Comparison of ENCODE assay signal across 1 cellular context in the genomic region with DNA sequence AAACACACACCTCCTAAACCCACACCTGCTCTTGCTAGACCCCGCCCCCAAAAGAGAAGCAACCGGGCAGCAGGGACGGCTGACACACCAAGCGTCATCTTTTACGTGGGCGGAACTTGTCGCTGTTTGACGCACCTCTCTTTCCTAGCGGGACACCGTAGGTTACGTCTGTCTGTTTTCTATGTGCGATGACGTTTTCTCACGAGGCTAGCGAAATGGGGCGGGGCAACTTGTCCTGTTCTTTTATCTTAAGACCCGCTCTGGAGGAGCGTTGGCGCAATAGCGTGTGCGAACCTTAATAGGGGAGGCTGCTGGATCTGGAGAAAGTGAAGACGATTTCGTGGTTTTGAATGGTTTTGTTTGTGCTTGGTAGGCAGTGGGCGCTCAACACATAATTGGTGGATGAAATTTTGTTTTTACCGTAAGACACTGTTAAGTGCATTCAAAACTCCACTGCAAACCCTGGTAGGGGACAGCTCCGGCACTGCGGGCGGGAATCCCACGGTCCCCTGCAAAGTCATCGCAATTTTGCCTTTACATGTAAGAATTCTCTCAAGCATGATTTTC.
TF ChIP-seq lines count a peak whose summit lies in the region.

No MANE protein-coding gene starts in this region.

TF ChIP-seq in K562, 482 proteins besides CTCF, POLR2A, EP300 and RAD21 (continued from another document):
- TF ChIP-seq TBP (optimal IDR thresholded peaks at IDR 0.05; ENCODE audit: low read depth, low read length): peak; percentile 57
- TF ChIP-seq, protein P1, sequence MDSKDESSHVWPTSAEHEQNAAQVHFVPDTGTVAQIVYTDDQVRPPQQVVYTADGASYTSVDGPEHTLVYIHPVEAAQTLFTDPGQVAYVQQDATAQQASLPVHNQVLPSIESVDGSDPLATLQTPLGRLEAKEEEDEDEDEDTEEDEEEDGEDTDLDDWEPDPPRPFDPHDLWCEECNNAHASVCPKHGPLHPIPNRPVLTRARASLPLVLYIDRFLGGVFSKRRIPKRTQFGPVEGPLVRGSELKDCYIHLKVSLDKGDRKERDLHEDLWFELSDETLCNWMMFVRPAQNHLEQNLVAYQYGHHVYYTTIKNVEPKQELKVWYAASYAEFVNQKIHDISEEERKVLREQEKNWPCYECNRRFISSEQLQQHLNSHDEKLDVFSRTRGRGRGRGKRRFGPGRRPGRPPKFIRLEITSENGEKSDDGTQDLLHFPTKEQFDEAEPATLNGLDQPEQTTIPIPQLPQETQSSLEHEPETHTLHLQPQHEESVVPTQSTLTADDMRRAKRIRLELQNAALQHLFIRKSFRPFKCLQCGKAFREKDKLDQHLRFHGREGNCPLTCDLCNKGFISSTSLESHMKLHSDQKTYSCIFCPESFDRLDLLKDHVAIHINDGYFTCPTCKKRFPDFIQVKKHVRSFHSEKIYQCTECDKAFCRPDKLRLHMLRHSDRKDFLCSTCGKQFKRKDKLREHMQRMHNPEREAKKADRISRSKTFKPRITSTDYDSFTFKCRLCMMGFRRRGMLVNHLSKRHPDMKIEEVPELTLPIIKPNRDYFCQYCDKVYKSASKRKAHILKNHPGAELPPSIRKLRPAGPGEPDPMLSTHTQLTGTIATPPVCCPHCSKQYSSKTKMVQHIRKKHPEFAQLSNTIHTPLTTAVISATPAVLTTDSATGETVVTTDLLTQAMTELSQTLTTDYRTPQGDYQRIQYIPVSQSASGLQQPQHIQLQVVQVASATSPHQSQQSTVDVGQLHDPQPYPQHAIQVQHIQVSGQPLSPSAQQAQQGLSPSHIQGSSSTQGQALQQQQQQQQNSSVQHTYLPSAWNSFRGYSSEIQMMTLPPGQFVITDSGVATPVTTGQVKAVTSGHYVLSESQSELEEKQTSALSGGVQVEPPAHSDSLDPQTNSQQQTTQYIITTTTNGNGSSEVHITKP (IDR thresholded peaks at IDR 0.05; ENCODE audit: partially characterized antibody): peak; percentile 28
- TF ChIP-seq ZKSCAN3 (CRISPR knock-in tag; IDR thresholded peaks at IDR 0.05): no peak
- no peak for TF ChIP-seq CCAR2 (IDR thresholded peaks at IDR 0.05; ENCODE audit: low read depth, low read length)
- TF ChIP-seq, protein P2, sequence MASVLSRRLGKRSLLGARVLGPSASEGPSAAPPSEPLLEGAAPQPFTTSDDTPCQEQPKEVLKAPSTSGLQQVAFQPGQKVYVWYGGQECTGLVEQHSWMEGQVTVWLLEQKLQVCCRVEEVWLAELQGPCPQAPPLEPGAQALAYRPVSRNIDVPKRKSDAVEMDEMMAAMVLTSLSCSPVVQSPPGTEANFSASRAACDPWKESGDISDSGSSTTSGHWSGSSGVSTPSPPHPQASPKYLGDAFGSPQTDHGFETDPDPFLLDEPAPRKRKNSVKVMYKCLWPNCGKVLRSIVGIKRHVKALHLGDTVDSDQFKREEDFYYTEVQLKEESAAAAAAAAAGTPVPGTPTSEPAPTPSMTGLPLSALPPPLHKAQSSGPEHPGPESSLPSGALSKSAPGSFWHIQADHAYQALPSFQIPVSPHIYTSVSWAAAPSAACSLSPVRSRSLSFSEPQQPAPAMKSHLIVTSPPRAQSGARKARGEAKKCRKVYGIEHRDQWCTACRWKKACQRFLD (CRISPR knock-in tag; IDR thresholded peaks at IDR 0.05): no peak
- TF ChIP-seq POLR2AphosphoS2 (IDR thresholded peaks at IDR 0.05; ENCODE audit: low read length): no peak
- no peak for TF ChIP-seq ETV5 (CRISPR knock-in tag; IDR thresholded peaks at IDR 0.05; ENCODE audit: low read depth)
- TF ChIP-seq PTBP1 (IDR thresholded peaks at IDR 0.05; ENCODE audit: low read depth, low read length): no peak
- TF ChIP-seq, protein P3, sequence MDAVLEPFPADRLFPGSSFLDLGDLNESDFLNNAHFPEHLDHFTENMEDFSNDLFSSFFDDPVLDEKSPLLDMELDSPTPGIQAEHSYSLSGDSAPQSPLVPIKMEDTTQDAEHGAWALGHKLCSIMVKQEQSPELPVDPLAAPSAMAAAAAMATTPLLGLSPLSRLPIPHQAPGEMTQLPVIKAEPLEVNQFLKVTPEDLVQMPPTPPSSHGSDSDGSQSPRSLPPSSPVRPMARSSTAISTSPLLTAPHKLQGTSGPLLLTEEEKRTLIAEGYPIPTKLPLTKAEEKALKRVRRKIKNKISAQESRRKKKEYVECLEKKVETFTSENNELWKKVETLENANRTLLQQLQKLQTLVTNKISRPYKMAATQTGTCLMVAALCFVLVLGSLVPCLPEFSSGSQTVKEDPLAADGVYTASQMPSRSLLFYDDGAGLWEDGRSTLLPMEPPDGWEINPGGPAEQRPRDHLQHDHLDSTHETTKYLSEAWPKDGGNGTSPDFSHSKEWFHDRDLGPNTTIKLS (IDR thresholded peaks at IDR 0.05; ENCODE audit: borderline replicate concordance, low read depth): peak; percentile 54; the same call in 1 of the 2 replicates
- peak; percentile 67 for TF ChIP-seq JUND (IDR thresholded peaks at IDR 0.05; ENCODE audit: borderline replicate concordance, low read depth, low read length)
- TF ChIP-seq JUND (tag; IDR thresholded peaks at IDR 0.05; ENCODE audit: borderline replicate concordance, low read depth, low read length): peak; percentile 24; the same call in 1 of the 3 replicates
- TF ChIP-seq ZNF224 (CRISPR knock-in tag; IDR thresholded peaks at IDR 0.05): no peak
- TF ChIP-seq CBX1 (IDR thresholded peaks at IDR 0.05; ENCODE audit: low read depth): no peak
- no peak for TF ChIP-seq ZNF75A (CRISPR knock-in tag; IDR thresholded peaks at IDR 0.05)
- no peak for TF ChIP-seq MLX (CRISPR knock-in tag; conservative IDR thresholded peaks at IDR 0.05)
- TF ChIP-seq SNRNP70 (optimal IDR thresholded peaks at IDR 0.05; ENCODE audit: low read depth, low read length): no peak
- no peak for TF ChIP-seq E4F1 (CRISPR knock-in tag; IDR thresholded peaks at IDR 0.05; ENCODE audit: borderline replicate concordance)
